ENCODE assay signal across 1 cellular context in genomic region chr19:11539495-11540365, GRCh38.
TF ChIP-seq lines count a peak whose summit lies in the region.

No MANE protein-coding gene starts in this region.

TF ChIP-seq in K562, 482 proteins besides CTCF, POLR2A, EP300 and RAD21 (continued from another document and continues in another):
- TF ChIP-seq TSHZ1 (CRISPR knock-in tag; IDR thresholded peaks at IDR 0.05) (no peak), MECOM (CRISPR knock-in tag; IDR thresholded peaks at IDR 0.05) (no peak), SRSF9 (IDR thresholded peaks at IDR 0.05; ENCODE audit: borderline replicate concordance, low read depth, low read length) (no peak), REST (CRISPR knock-in tag; IDR thresholded peaks at IDR 0.05; ENCODE audit: low read depth) (no peak), SNIP1 (IDR thresholded peaks at IDR 0.05; ENCODE audit: low read depth) (no peak), SFPQ (IDR thresholded peaks at IDR 0.05; ENCODE audit: low read depth, low read length) (no peak), MTF1 (CRISPR knock-in tag; IDR thresholded peaks at IDR 0.05; ENCODE audit: borderline replicate concordance) (no peak), ZSCAN29 (IDR thresholded peaks at IDR 0.05) (no peak), ZNF699 (CRISPR knock-in tag; IDR thresholded peaks at IDR 0.05; ENCODE audit: insufficient replicate concordance) (no peak), CBX1 (IDR thresholded peaks at IDR 0.05; ENCODE audit: low read depth) (no peak), KLF6 (CRISPR knock-in tag; IDR thresholded peaks at IDR 0.05; ENCODE audit: borderline replicate concordance) (no peak), SETDB1 (IDR thresholded peaks at IDR 0.05; ENCODE audit: low read length) (no peak), ZNF584 (CRISPR knock-in tag; IDR thresholded peaks at IDR 0.05; ENCODE audit: low read depth) (no peak), TOE1 (IDR thresholded peaks at IDR 0.05; ENCODE audit: borderline replicate concordance) (no peak), TOE1 (CRISPR knock-in tag; IDR thresholded peaks at IDR 0.05; ENCODE audit: borderline replicate concordance, low read depth) (no peak), DEAF1 (CRISPR knock-in tag; IDR thresholded peaks at IDR 0.05) (no peak), RB1 (IDR thresholded peaks at IDR 0.05; ENCODE audit: low read depth) (0 out of 2 replicates have a peak, but pooled peaks have one; percentile 19), SIN3B (IDR thresholded peaks at IDR 0.05; ENCODE audit: low read depth) (no peak), MAFG (tag; conservative IDR thresholded peaks at IDR 0.05) (no peak), SMARCE1 (IDR thresholded peaks at IDR 0.05) (peak; percentile 61; the same call in 1 of the 2 replicates), CGGBP1 (CRISPR knock-in tag; IDR thresholded peaks at IDR 0.05) (no peak), SMC3 (conservative IDR thresholded peaks at IDR 0.05; ENCODE audit: insufficient read depth, low read depth, low read length) (no peak), SREBF1 (IDR thresholded peaks at IDR 0.05; ENCODE audit: borderline replicate concordance, low read depth, low read length) (no peak), EWSR1 (IDR thresholded peaks at IDR 0.05; ENCODE audit: borderline replicate concordance, low read depth, partially characterized antibody) (no peak), BMI1 (IDR thresholded peaks at IDR 0.05; ENCODE audit: low read length) (no peak), ZNF280B (CRISPR knock-in tag; IDR thresholded peaks at IDR 0.05) (no peak), ZEB2 (IDR thresholded peaks at IDR 0.05) (peak; percentile 17; the same call in 1 of the 2 replicates), BRD4 (IDR thresholded peaks at IDR 0.05) (0 out of 2 replicates have a peak, but pooled peaks have one; percentile 67), MCM5 (IDR thresholded peaks at IDR 0.05; ENCODE audit: low read depth) (no peak), RBFOX2 (IDR thresholded peaks at IDR 0.05; ENCODE audit: low read depth, low read length) (peak; percentile 65), GTF2F1 (IDR thresholded peaks at IDR 0.05; ENCODE audit: low read depth, low read length) (no peak), NR2F6 (CRISPR knock-in tag; IDR thresholded peaks at IDR 0.05) (no peak), XRCC5 (IDR thresholded peaks at IDR 0.05; ENCODE audit: low read depth, low read length) (no peak), ATF6 (CRISPR knock-in tag; IDR thresholded peaks at IDR 0.05) (no peak), SRSF7 (optimal IDR thresholded peaks at IDR 0.05; ENCODE audit: low read depth, low read length) (no peak), GABPB1 (CRISPR knock-in tag; IDR thresholded peaks at IDR 0.05) (no peak), KLF13 (tag; IDR thresholded peaks at IDR 0.05; ENCODE audit: borderline replicate concordance, low read depth) (no peak), ZBTB17 (CRISPR knock-in tag; IDR thresholded peaks at IDR 0.05) (no peak), TFAP4 (CRISPR knock-in tag; IDR thresholded peaks at IDR 0.05; ENCODE audit: borderline replicate concordance) (peak; percentile 34; the same call in 1 of the 2 replicates), ZNF778 (CRISPR knock-in tag; IDR thresholded peaks at IDR 0.05) (no peak), KHSRP (IDR thresholded peaks at IDR 0.05) (no peak), HIVEP1 (CRISPR knock-in tag; IDR thresholded peaks at IDR 0.05) (no peak), ZBTB5 (IDR thresholded peaks at IDR 0.05) (no peak), CAMTA2 (CRISPR knock-in tag; conservative IDR thresholded peaks at IDR 0.05) (no peak), ZNF717 (CRISPR knock-in tag; IDR thresholded peaks at IDR 0.05) (no peak), ZBTB43 (CRISPR knock-in tag; IDR thresholded peaks at IDR 0.05) (no peak)
